Comparison of ENCODE assay signal across 8 cellular contexts in the genomic region with DNA sequence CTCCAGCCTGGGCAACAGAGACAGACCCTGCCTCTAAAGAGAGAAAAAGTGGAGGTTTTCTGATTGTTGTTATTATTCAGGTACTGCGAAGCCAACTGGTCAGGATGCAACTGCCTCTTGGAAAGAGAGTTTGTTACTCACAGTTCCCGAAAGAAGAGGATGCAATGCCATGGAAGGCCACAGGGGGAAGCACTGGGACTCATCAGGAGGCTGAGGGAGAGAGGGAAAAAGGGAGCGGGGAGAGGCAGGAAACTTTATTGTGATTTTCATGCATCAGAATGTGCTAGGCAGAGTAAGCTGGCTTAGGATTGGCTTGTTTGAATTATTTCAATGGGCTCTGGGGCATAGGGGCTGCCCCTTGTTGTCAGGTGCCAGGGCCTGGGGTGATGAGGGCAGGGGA. TPM values are rescaled to one million over a fixed set of nuclear protein-coding genes. Genes with fewer than 3 reads are reported as not detected.
A peak's percentile ranks its signal among the peaks of the same experiment; 100 is the strongest.
DNase-seq lines count a peak whose midpoint lies in the region; TF ChIP-seq lines count a peak whose summit lies in the region.

No MANE protein-coding gene starts in this region.

- TF ChIP-seq POLR2A in NB4 (IDR thresholded peaks at IDR 0.05; ENCODE audit: extremely low read depth, insufficient read length): no peak
- no peak for TF ChIP-seq POLR2A in esophagus squamous epithelium (IDR thresholded peaks at IDR 0.05)
- no peak for TF ChIP-seq POLR2A in lower leg skin (IDR thresholded peaks at IDR 0.05)

- WGBS in esophagus squamous epithelium, 2 donors: 88 to 97% methylated on average over 2 to 3 of the region's 3 CpGs
- 88 to 90% methylated on average over 3 of the region's 3 CpGs for WGBS in lower leg skin, 2 donors

- H3K4me1 ChIP-seq in esophagus squamous epithelium: peaks cover 8 to 17% (median 10%) of the 10 kb centered on the region in 3 donors

- TF ChIP-seq CTCF in NB4 (IDR thresholded peaks at IDR 0.05; ENCODE audit: low read depth, low read length): peak; percentile 46
- peak in 4 of 6 experiments; percentile 18 to 58 (median 48) for TF ChIP-seq CTCF in esophagus squamous epithelium (IDR thresholded peaks at IDR 0.05)
- TF ChIP-seq CTCF in lower leg skin (IDR thresholded peaks at IDR 0.05): no peak

- H3K4me1 Mint-ChIP-seq in activated CD4-positive, alpha-beta memory T cell treated with anti-CD3 and anti-CD28 coated beads for 36 hours (ENCODE audit: low read depth): peaks cover 13% of the 10 kb centered on the region
- H3K4me1 Mint-ChIP-seq in activated CD4-positive, alpha-beta memory T cell treated with anti-CD3 and anti-CD28 coated beads, Interleukin-2, amount 10 ng/mL, durations not matched to agents 7 days and 5 days: peaks cover 20% of the 10 kb centered on the region

- H3K36me3 ChIP-seq in esophagus squamous epithelium: peaks cover 6 to 61% (median 14%) of the 10 kb centered on the region in 3 donors

- H3K27me3 Mint-ChIP-seq in activated CD4-positive, alpha-beta memory T cell treated with anti-CD3 and anti-CD28 coated beads for 36 hours: no peaks in the 10 kb centered on the region
- no peaks in the 10 kb centered on the region for H3K27me3 Mint-ChIP-seq in activated CD4-positive, alpha-beta memory T cell treated with anti-CD3 and anti-CD28 coated beads, Interleukin-2, amount 10 ng/mL, durations not matched to agents 7 days and 5 days

- H3K9me3 Mint-ChIP-seq in activated CD4-positive, alpha-beta memory T cell treated with anti-CD3 and anti-CD28 coated beads for 36 hours: peaks cover 7% of the 10 kb centered on the region
- H3K9me3 Mint-ChIP-seq in activated CD4-positive, alpha-beta memory T cell treated with anti-CD3 and anti-CD28 coated beads, Interleukin-2, amount 10 ng/mL, durations not matched to agents 7 days and 5 days: no peaks in the 10 kb centered on the region

- peaks cover 24% of the 10 kb centered on the region for H3K36me3 Mint-ChIP-seq in activated CD4-positive, alpha-beta memory T cell treated with anti-CD3 and anti-CD28 coated beads for 36 hours
- peaks cover 69% of the 10 kb centered on the region for H3K36me3 Mint-ChIP-seq in activated CD4-positive, alpha-beta memory T cell treated with anti-CD3 and anti-CD28 coated beads, Interleukin-2, amount 10 ng/mL, durations not matched to agents 7 days and 5 days (ENCODE audit: low read depth)

- CTCF ChIA-PET in activated CD4-positive, alpha-beta memory T cell treated with anti-CD3 and anti-CD28 coated beads for 36 hours (lab: Charles Lee): interaction anchor here (1.9 kb wide), 1 partner anchor 22 kb away, joined by 8 read pairs; no protein-coding TSS in a partner anchor
- CTCF ChIA-PET in activated CD4-positive, alpha-beta memory T cell treated with anti-CD3 and anti-CD28 coated beads, Interleukin-2, amount 10 ng/mL, durations not matched to agents 7 days and 5 days (lab: Charles Lee): no interaction called here

- POLR2A ChIA-PET in activated CD4-positive, alpha-beta memory T cell treated with anti-CD3 and anti-CD28 coated beads for 36 hours (lab: Charles Lee): no interaction called here
- POLR2A ChIA-PET in activated CD4-positive, alpha-beta memory T cell treated with anti-CD3 and anti-CD28 coated beads, Interleukin-2, amount 10 ng/mL, durations not matched to agents 7 days and 5 days (lab: Charles Lee): interaction anchor here (1.6 kb wide), 1 partner anchor 22 kb away, joined by 6 read pairs; no protein-coding TSS in a partner anchor

- H3K9me3 ChIP-seq in esophagus squamous epithelium: peaks cover 0 to 3% (median 0%) of the 10 kb centered on the region in 3 donors

- H3K4me3 ChIP-seq in NB4 (ENCODE audit: low read depth, low read length) (no peak overlapping the region), esophagus squamous epithelium (no peak overlapping the region), lower leg skin (ENCODE audit: low read depth, poor library complexity, severe bottlenecking) (no peak overlapping the region)

- peak overlapping the region; percentile 10 for H3K27ac Mint-ChIP-seq in activated CD4-positive, alpha-beta memory T cell treated with anti-CD3 and anti-CD28 coated beads for 36 hours
- no peak overlapping the region for H3K27ac Mint-ChIP-seq in activated CD4-positive, alpha-beta memory T cell treated with anti-CD3 and anti-CD28 coated beads, Interleukin-2, amount 10 ng/mL, durations not matched to agents 7 days and 5 days

- no peak overlapping the region for H3K4me3 Mint-ChIP-seq in activated CD4-positive, alpha-beta memory T cell treated with anti-CD3 and anti-CD28 coated beads for 36 hours
- no peak overlapping the region for H3K4me3 Mint-ChIP-seq in activated CD4-positive, alpha-beta memory T cell treated with anti-CD3 and anti-CD28 coated beads, Interleukin-2, amount 10 ng/mL, durations not matched to agents 7 days and 5 days

- intact Hi-C loops in activated CD4-positive, alpha-beta memory T cell treated with anti-CD3 and anti-CD28 coated beads for 36 hours (cut with micrococcal nuclease): no loop called here
- intact Hi-C loops in esophagus squamous epithelium (cut with DNase I): no loop called here
- intact Hi-C loops in lower leg skin (cut with DNase I; ENCODE audit: low total_unique reads): no loop called here

- peak; percentile 43 for DNase-seq in activated CD4-positive, alpha-beta memory T cell treated with anti-CD3 and anti-CD28 coated beads for 36 hours
- no peak for DNase-seq in activated CD4-positive, alpha-beta memory T cell treated with anti-CD3 and anti-CD28 coated beads, Interleukin-2, amount 10 ng/mL, durations not matched to agents 7 days and 5 days
- peak; percentile 42 for DNase-seq in NB4 (ENCODE audit: low read depth)
- no peak for DNase-seq in esophagus squamous epithelium (lab: John Stamatoyannopoulos, UW)
- peak; percentile 47 for DNase-seq in stimulated activated CD8-positive, alpha-beta memory T cell treated with anti-CD3 and anti-CD28 coated beads, Interleukin-4, amount 100 ng/mL, for 48 hours
- no peak for DNase-seq in SKM-1 treated with dmso at 0.1 percent for 144 hours (lab: John Stamatoyannopoulos, UW; ENCODE audit: unreplicated experiment)
- DNase-seq in pons (ENCODE audit: low spot score): no peak
- no peak for DNase-seq in lower leg skin (ENCODE audit: low spot score in 2 of 2)

- no peaks in the 10 kb centered on the region for H3K27me3 ChIP-seq in esophagus squamous epithelium

- H3K27ac ChIP-seq in esophagus squamous epithelium: no peak overlapping the region

RNA-seq across cellular contexts. Expression of a gene that starts 27.6 kb away (rescaled TPM):
- total RNA-seq in activated CD4-positive, alpha-beta memory T cell treated with anti-CD3 and anti-CD28 coated beads for 36 hours: 100 to 1,000 TPM; 100 to 104 TPM
- 100 to 1,000 TPM; 190 to 203 TPM for total RNA-seq in activated CD4-positive, alpha-beta memory T cell treated with anti-CD3 and anti-CD28 coated beads, Interleukin-2, amount 10 ng/mL, durations not matched to agents 7 days and 5 days
- total RNA-seq in esophagus squamous epithelium (10 to 100 TPM; 25.5 to 60.5 (median 39.5) TPM), lower leg skin (10 to 100 TPM; 29.2 to 63.1 (median 43.5) TPM)

RNA-seq across cellular contexts. Expression of a gene that starts 27.9 kb away (rescaled TPM):
- 10 to 100 TPM; 34.9 to 36.8 TPM for total RNA-seq in activated CD4-positive, alpha-beta memory T cell treated with anti-CD3 and anti-CD28 coated beads for 36 hours
- 10 to 100 TPM; 37.0 to 40.6 TPM for total RNA-seq in activated CD4-positive, alpha-beta memory T cell treated with anti-CD3 and anti-CD28 coated beads, Interleukin-2, amount 10 ng/mL, durations not matched to agents 7 days and 5 days
- total RNA-seq in esophagus squamous epithelium (1 to 10 TPM; 3.0 to 5.8 (median 3.2) TPM), lower leg skin (1 to 10 TPM; 3.3 to 7.0 (median 5.7) TPM)

Comparison
In these comparisons a context has a peak if more than half of its experiments do, and no peak if none do; other contexts are left out.
1. DNase-seq: peak in activated CD4-positive, alpha-beta memory T cell treated with anti-CD3 and anti-CD28 coated beads for 36 hours (single experiment), NB4 (single experiment) and stimulated activated CD8-positive, alpha-beta memory T cell treated with anti-CD3 and anti-CD28 coated beads, Interleukin-4, amount 100 ng/mL, for 48 hours (single experiment); none in activated CD4-positive, alpha-beta memory T cell treated with anti-CD3 and anti-CD28 coated beads, Interleukin-2, amount 10 ng/mL, durations not matched to agents 7 days and 5 days (single experiment), esophagus squamous epithelium (single experiment), SKM-1 treated with dmso at 0.1 percent for 144 hours (single experiment), pons (single experiment) and lower leg skin (0 of 2).
2. CTCF ChIP-seq: peak in NB4 (single experiment) and esophagus squamous epithelium (4 of 6); none in lower leg skin (0 of 3).
3. RNA of a gene that starts 27.9 kb away (total RNA-seq): 37.0 to 40.6 TPM in activated CD4-positive, alpha-beta memory T cell treated with anti-CD3 and anti-CD28 coated beads, Interleukin-2, amount 10 ng/mL, durations not matched to agents 7 days and 5 days and 34.9 to 36.8 TPM in activated CD4-positive, alpha-beta memory T cell treated with anti-CD3 and anti-CD28 coated beads for 36 hours; 3.3 to 7.0 TPM in lower leg skin and 3.0 to 5.8 TPM in esophagus squamous epithelium; every median in the first group is over 4 times any median in the second.